ENCODE assay signal across 1 cellular context in the genomic region with DNA sequence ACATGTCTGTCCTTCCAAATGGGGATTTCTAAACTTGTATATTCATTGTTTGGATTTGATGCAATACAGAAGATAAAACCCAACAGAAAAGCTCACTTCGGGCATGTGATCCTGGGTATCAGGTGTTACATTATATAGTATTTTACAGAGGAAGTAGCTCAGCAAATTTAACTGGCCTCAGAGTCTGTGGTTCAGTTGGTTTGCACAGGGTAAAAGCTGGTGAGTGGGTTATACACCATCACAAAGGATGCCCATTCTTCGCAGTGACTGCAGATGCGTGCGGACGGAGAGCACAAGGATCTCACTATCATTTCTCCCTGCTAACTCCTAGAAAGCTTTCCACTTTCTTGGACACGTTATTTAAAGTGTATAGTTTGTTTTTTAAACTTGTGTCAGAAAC.
TF ChIP-seq lines count a peak whose summit lies in the region.

No MANE protein-coding gene starts in this region.

TF ChIP-seq in WTC11, 78 proteins besides CTCF, POLR2A, EP300 and RAD21:
- TF ChIP-seq, protein P1, sequence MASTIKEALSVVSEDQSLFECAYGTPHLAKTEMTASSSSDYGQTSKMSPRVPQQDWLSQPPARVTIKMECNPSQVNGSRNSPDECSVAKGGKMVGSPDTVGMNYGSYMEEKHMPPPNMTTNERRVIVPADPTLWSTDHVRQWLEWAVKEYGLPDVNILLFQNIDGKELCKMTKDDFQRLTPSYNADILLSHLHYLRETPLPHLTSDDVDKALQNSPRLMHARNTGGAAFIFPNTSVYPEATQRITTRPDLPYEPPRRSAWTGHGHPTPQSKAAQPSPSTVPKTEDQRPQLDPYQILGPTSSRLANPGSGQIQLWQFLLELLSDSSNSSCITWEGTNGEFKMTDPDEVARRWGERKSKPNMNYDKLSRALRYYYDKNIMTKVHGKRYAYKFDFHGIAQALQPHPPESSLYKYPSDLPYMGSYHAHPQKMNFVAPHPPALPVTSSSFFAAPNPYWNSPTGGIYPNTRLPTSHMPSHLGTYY (CRISPR knock-in tag; IDR thresholded peaks at IDR 0.05), result no peak
- TF ChIP-seq, protein P2, sequence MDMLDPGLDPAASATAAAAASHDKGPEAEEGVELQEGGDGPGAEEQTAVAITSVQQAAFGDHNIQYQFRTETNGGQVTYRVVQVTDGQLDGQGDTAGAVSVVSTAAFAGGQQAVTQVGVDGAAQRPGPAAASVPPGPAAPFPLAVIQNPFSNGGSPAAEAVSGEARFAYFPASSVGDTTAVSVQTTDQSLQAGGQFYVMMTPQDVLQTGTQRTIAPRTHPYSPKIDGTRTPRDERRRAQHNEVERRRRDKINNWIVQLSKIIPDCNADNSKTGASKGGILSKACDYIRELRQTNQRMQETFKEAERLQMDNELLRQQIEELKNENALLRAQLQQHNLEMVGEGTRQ (CRISPR knock-in tag; IDR thresholded peaks at IDR 0.05), result no peak
- TF ChIP-seq, protein P3, sequence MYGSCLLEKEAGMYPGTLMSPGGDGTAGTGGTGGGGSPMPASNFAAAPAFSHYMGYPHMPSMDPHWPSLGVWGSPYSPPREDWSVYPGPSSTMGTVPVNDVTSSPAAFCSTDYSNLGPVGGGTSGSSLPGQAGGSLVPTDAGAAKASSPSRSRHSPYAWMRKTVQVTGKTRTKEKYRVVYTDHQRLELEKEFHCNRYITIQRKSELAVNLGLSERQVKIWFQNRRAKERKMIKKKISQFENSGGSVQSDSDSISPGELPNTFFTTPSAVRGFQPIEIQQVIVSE (CRISPR knock-in tag; IDR thresholded peaks at IDR 0.05; ENCODE audit: borderline replicate concordance), result no peak
- TF ChIP-seq ZNF121 (CRISPR knock-in tag; IDR thresholded peaks at IDR 0.05) (no peak), FOXK1 (CRISPR knock-in tag; IDR thresholded peaks at IDR 0.05) (no peak), CBFB (CRISPR knock-in tag; IDR thresholded peaks at IDR 0.05; ENCODE audit: low read depth) (no peak), ZNF138 (CRISPR knock-in tag; conservative IDR thresholded peaks at IDR 0.05) (no peak), NR3C1 (CRISPR knock-in tag; conservative IDR thresholded peaks at IDR 0.05; ENCODE audit: low read depth) (no peak)
- TF ChIP-seq, protein P4, sequence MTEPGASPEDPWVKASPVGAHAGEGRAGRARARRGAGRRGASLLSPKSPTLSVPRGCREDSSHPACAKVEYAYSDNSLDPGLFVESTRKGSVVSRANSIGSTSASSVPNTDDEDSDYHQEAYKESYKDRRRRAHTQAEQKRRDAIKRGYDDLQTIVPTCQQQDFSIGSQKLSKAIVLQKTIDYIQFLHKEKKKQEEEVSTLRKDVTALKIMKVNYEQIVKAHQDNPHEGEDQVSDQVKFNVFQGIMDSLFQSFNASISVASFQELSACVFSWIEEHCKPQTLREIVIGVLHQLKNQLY (CRISPR knock-in tag; IDR thresholded peaks at IDR 0.05), result no peak
- TF ChIP-seq, protein P5, sequence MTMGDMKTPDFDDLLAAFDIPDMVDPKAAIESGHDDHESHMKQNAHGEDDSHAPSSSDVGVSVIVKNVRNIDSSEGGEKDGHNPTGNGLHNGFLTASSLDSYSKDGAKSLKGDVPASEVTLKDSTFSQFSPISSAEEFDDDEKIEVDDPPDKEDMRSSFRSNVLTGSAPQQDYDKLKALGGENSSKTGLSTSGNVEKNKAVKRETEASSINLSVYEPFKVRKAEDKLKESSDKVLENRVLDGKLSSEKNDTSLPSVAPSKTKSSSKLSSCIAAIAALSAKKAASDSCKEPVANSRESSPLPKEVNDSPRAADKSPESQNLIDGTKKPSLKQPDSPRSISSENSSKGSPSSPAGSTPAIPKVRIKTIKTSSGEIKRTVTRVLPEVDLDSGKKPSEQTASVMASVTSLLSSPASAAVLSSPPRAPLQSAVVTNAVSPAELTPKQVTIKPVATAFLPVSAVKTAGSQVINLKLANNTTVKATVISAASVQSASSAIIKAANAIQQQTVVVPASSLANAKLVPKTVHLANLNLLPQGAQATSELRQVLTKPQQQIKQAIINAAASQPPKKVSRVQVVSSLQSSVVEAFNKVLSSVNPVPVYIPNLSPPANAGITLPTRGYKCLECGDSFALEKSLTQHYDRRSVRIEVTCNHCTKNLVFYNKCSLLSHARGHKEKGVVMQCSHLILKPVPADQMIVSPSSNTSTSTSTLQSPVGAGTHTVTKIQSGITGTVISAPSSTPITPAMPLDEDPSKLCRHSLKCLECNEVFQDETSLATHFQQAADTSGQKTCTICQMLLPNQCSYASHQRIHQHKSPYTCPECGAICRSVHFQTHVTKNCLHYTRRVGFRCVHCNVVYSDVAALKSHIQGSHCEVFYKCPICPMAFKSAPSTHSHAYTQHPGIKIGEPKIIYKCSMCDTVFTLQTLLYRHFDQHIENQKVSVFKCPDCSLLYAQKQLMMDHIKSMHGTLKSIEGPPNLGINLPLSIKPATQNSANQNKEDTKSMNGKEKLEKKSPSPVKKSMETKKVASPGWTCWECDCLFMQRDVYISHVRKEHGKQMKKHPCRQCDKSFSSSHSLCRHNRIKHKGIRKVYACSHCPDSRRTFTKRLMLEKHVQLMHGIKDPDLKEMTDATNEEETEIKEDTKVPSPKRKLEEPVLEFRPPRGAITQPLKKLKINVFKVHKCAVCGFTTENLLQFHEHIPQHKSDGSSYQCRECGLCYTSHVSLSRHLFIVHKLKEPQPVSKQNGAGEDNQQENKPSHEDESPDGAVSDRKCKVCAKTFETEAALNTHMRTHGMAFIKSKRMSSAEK (CRISPR knock-in tag; IDR thresholded peaks at IDR 0.05; ENCODE audit: borderline replicate concordance), result no peak
TF ChIP-seq in WTC11: peak in this region for 0.
